In genomic region chr4:120049732-120050494, GRCh38 we compare ENCODE assay signal across 8 cellular contexts. TPM values are rescaled to one million over a fixed set of nuclear protein-coding genes. Genes with fewer than 3 reads are reported as not detected.
DNase-seq lines count a peak whose midpoint lies in the region; ATAC-seq and TF ChIP-seq lines count a peak whose summit lies in the region.

No MANE protein-coding gene starts in this region.

- H3K4me2 ChIP-seq in Karpas-422 (ENCODE audit: low read depth, low read length, poor library complexity, severe bottlenecking) (no peak overlapping the region), osteoblast (ENCODE audit: insufficient read depth, low read length) (peak overlapping the region; percentile 77)

- peaks cover 5% of the 10 kb centered on the region for H3K79me2 ChIP-seq in Karpas-422 (ENCODE audit: low read length)
- H3K79me2 ChIP-seq in osteoblast (ENCODE audit: insufficient read depth, low read length), result no peaks in the 10 kb centered on the region

- H3K4me1 ChIP-seq in Karpas-422 (ENCODE audit: low read length) (peaks cover 17% of the 10 kb centered on the region), osteoblast (ENCODE audit: insufficient read depth, low read length) (peaks cover 12% of the 10 kb centered on the region), thoracic aorta (ENCODE audit: control insufficient read depth in 1 of 2, low read depth in 2 of 2) (peaks cover 10 to 32% of the 10 kb centered on the region in 2 donors)

- no peaks in the 10 kb centered on the region for H3K9me2 ChIP-seq in Karpas-422 (replicated peaks; ENCODE audit: insufficient read depth, low read length)

- H3K36me3 ChIP-seq in Karpas-422 (ENCODE audit: insufficient read depth, low read length) (peaks cover 8% of the 10 kb centered on the region; the same call in 1 of the 2 replicates), osteoblast (ENCODE audit: insufficient read depth, low read length) (no peaks in the 10 kb centered on the region), thoracic aorta (no peaks in the 10 kb centered on the region)

- no peak overlapping the region for H3K9ac ChIP-seq in Karpas-422 (ENCODE audit: low read length)

- no peaks in the 10 kb centered on the region for H3K27me3 ChIP-seq in Karpas-422 (ENCODE audit: low read length)
- no peaks in the 10 kb centered on the region for H3K27me3 ChIP-seq in osteoblast (ENCODE audit: insufficient read depth, low read length)
- no peaks in the 10 kb centered on the region for H3K27me3 ChIP-seq in thoracic aorta (replicated peaks; ENCODE audit: insufficient read depth)

- ATAC-seq in GM21786 (IDR thresholded peaks at IDR 0.05; ENCODE audit: unreplicated experiment) (peak; percentile 92), thoracic aorta (ENCODE audit: insufficient number of reproducible peaks, low FRiP score, low read depth) (peak; percentile 74)

- H2AFZ ChIP-seq in Karpas-422 (ENCODE audit: low read length) (no peak overlapping the region), osteoblast (ENCODE audit: low read length) (peak overlapping the region; percentile 89)

- peak; percentile 87 for TF ChIP-seq CTCF in osteoblast (IDR thresholded peaks at IDR 0.05; ENCODE audit: extremely low read depth, low read depth, low read length)
- TF ChIP-seq CTCF in thoracic aorta (IDR thresholded peaks at IDR 0.05), result peak; percentile 89

- H4K20me1 ChIP-seq in Karpas-422 (ENCODE audit: insufficient read depth, low read depth, low read length) (no peaks in the 10 kb centered on the region), osteoblast (ENCODE audit: insufficient read depth, low read length) (no peaks in the 10 kb centered on the region)

- in situ Hi-C loops in SK-MEL-5 (cut with HindIII; ENCODE audit: low pct_unique_long_range_greater_than_20kb, low sequenced_read_pairs), result no loop called here

- H3K9me3 ChIP-seq in Karpas-422 (ENCODE audit: low read length) (no peaks in the 10 kb centered on the region), osteoblast (ENCODE audit: low read depth, low read length) (no peaks in the 10 kb centered on the region), thoracic aorta (no peaks in the 10 kb centered on the region)

- no peak overlapping the region for H3K4me3 ChIP-seq in Karpas-422 (ENCODE audit: low read length)
- peak overlapping the region; percentile 64 for H3K4me3 ChIP-seq in osteoblast (ENCODE audit: insufficient read depth, low read length)
- H3K4me3 ChIP-seq in thoracic aorta, result peak overlapping the region; percentile 70

- H3K27ac ChIP-seq in Karpas-422 (ENCODE audit: low read length) (no peak overlapping the region), osteoblast (ENCODE audit: low read depth, low read length) (peak overlapping the region; percentile 73), thoracic aorta (peak overlapping the region; percentile 81 to 93)

- peak; percentile 83 for DNase-seq in ELR (ENCODE audit: low read depth)
- peak; percentile 91 for DNase-seq in Karpas-422
- peak; percentile 80 for DNase-seq in SK-MEL-5 (ENCODE audit: low read depth, low spot score)
- peak; percentile 70 for DNase-seq in activated naive CD4-positive, alpha-beta T cell treated with Interleukin-2 at 50 U/mL for 16 hours
- peak; percentile 59 for DNase-seq in germinal center (ENCODE audit: low spot score)
- DNase-seq in osteoblast (ENCODE audit: insufficient read length, low spot score, missing footprints), result peak; percentile 64
- peak; percentile 81 for DNase-seq in thoracic aorta (ENCODE audit: low spot score)

RNA-seq across cellular contexts. Expression of gene MAD2L1, which starts 16.7 kb away (rescaled TPM):
- total RNA-seq in Karpas-422 (2014; rRNA removed; shearing (Covaris generic); ENCODE audit: low replicate concordance), result 37.2 and 140 TPM in 2 replicates
- 45.9 and 48.5 TPM in 2 replicates for total RNA-seq in SK-MEL-5 (2014; rRNA removed; shearing (Covaris generic))
- 18.9 and 25.5 TPM in 2 replicates for polyA plus RNA-seq in SK-MEL-5 (2015; cell fraction: cytosol; rRNA removed)
- polyA plus RNA-seq in SK-MEL-5 (2015; cell fraction: nucleus; rRNA removed), result 22.9 and 27.0 TPM in 2 replicates
- total RNA-seq in osteoblast, result 2.9 and 4.7 TPM in 2 replicates
- total RNA-seq in thoracic aorta, result under 1 TPM; 0.14 to 0.49 TPM
